Comparison of ENCODE assay signal across 22 cellular contexts in the genomic region with DNA sequence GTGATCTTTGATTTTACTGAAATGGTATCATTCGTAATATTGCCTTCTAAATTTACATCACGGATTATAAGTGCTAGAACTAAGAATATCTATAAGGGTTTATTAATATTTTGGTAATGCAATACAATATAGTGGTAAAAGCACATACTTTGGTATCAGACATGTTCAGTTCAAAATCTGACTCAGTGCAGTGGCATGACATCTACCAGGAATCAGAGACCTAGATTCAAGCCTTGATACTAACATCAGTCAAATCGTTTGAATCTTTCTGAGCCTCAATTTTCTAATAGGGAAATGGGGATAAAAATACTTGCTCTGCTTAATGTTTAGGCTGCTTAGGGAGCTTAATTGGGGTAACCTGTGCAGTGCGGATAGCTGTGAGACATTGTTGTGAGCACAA.
A peak's percentile ranks its signal among the peaks of the same experiment; 100 is the strongest.
DNase-seq lines count a peak whose midpoint lies in the region; ATAC-seq, FAIRE-seq and TF ChIP-seq lines count a peak whose summit lies in the region.
"Had no signal": no experiment of that assay in that cellular context is flagged by ENCODE, and none has a peak within 500 bp of the region (broad histone marks: within the 10 kb centered on the region; RNA-seq: fewer than 3 reads in every experiment).

No MANE protein-coding gene starts in this region.

- H3K9me3 ChIP-seq in adipocyte (ENCODE audit: control insufficient read depth, low read length): peaks cover 2% of the 10 kb centered on the region
- H3K9me3 ChIP-seq: SJSA1 had no signal

- no peaks in the 10 kb centered on the region for H3K9me3 Mint-ChIP-seq in type B pancreatic cell
- H3K9me3 Mint-ChIP-seq in stimulated activated memory B cell treated with anti-CD40 and anti-IgM and Interleukin-4, amounts not matched to agents 10 μg/mL and 1 μg/mL and 100 μg/mL, for 72 hours: peaks cover 9% of the 10 kb centered on the region

- no peak overlapping the region for H3K9ac ChIP-seq in adipocyte (ENCODE audit: low read length)

- intact Hi-C loops in posterior cingulate gyrus (cut with DNase I): no loop called here

- no peak overlapping the region for H3K4me3 Mint-ChIP-seq in type B pancreatic cell
- H3K4me3 Mint-ChIP-seq in stimulated activated memory B cell treated with anti-CD40 and anti-IgM and Interleukin-4, amounts not matched to agents 10 μg/mL and 1 μg/mL and 100 μg/mL, for 72 hours: no peak overlapping the region
- H3K4me3 Mint-ChIP-seq: CD4-positive, CD25-positive, alpha-beta regulatory T cell had no signal

- no peaks in the 10 kb centered on the region for H3K27me3 ChIP-seq in adipocyte (replicated peaks; ENCODE audit: control insufficient read depth, insufficient read depth, low read length)
- H3K27me3 ChIP-seq: SJSA1 had no signal

- ATAC-seq in GM18505 (IDR thresholded peaks at IDR 0.05; ENCODE audit: unreplicated experiment): no peak
- ATAC-seq in stimulated activated memory B cell treated with anti-CD40 and anti-IgM and Interleukin-4, amounts not matched to agents 10 μg/mL and 1 μg/mL and 100 μg/mL, for 72 hours: no peak
- ATAC-seq: HepG2, K562 had no signal

- DNase-seq in AG10803 (ENCODE audit: low read depth): peak; percentile 12
- DNase-seq in H54 (ENCODE audit: insufficient read length, low spot score): no peak
- DNase-seq in adipocyte (ENCODE audit: low read depth): peak; percentile 12
- peak; percentile 7 to 36 for DNase-seq in foreskin fibroblast
- DNase-seq in posterior cingulate gyrus: no peak
- DNase-seq in type B pancreatic cell (ENCODE audit: extremely low spot score, unreplicated experiment): no peak
- DNase-seq: 8988T; ACHN; CD4-positive, CD25-positive, alpha-beta regulatory T cell; DMS153; DND-41; Kasumi-1; MM.1S; NCI-H2029 treated with DMSO at 0.1 percent for 48 hours; NCI-H526 treated with DMSO at 0.1 percent for 48 hours; PC-9; Right ventricle myocardium superior had no signal

- TF ChIP-seq POLR2A in H54 (IDR thresholded peaks at IDR 0.05; ENCODE audit: low read depth, low read length) (no peak), GM18505 (IDR thresholded peaks at IDR 0.05; ENCODE audit: borderline replicate concordance, extremely low read depth, insufficient read depth, insufficient read length) (no peak)

- H3K4me3 ChIP-seq in AG10803 (ENCODE audit: low read length) (no peak overlapping the region), adipocyte (ENCODE audit: low read length) (no peak overlapping the region), foreskin fibroblast (ENCODE audit: low read depth in 1 of 2, low read length in 2 of 2) (no peak overlapping the region)
- H3K4me3 ChIP-seq: K562, PC-9, SJSA1 had no signal

- TF ChIP-seq CTCF in AG10803 (conservative IDR thresholded peaks at IDR 0.05; ENCODE audit: low read length) (no peak), foreskin fibroblast (IDR thresholded peaks at IDR 0.05; ENCODE audit: low read depth, low read length) (no peak), type B pancreatic cell (conservative IDR thresholded peaks at IDR 0.05) (no peak)

- no peak overlapping the region for H3K27ac Mint-ChIP-seq in type B pancreatic cell
- H3K27ac Mint-ChIP-seq in stimulated activated memory B cell treated with anti-CD40 and anti-IgM and Interleukin-4, amounts not matched to agents 10 μg/mL and 1 μg/mL and 100 μg/mL, for 72 hours: no peak overlapping the region
- H3K27ac Mint-ChIP-seq: CD4-positive, CD25-positive, alpha-beta regulatory T cell had no signal

- H3K36me3 Mint-ChIP-seq in type B pancreatic cell: no peaks in the 10 kb centered on the region
- H3K36me3 Mint-ChIP-seq in stimulated activated memory B cell treated with anti-CD40 and anti-IgM and Interleukin-4, amounts not matched to agents 10 μg/mL and 1 μg/mL and 100 μg/mL, for 72 hours: no peaks in the 10 kb centered on the region
- H3K36me3 Mint-ChIP-seq: CD4-positive, CD25-positive, alpha-beta regulatory T cell had no signal

- no peaks in the 10 kb centered on the region for H3K4me1 ChIP-seq in adipocyte (ENCODE audit: control insufficient read depth, insufficient read depth, low read length)
- H3K4me1 ChIP-seq: SJSA1 had no signal

- FAIRE-seq in H54 (lab: Jason Lieb, UNC): peak; percentile 83
- FAIRE-seq: HepG2, K562 had no signal

- no peaks in the 10 kb centered on the region for H3K36me3 ChIP-seq in adipocyte (ENCODE audit: control insufficient read depth, insufficient read depth, low read length, severe bottlenecking)
- H3K36me3 ChIP-seq: SJSA1 had no signal

- no peaks in the 10 kb centered on the region for H3K4me1 Mint-ChIP-seq in type B pancreatic cell (ENCODE audit: unreplicated experiment)
- no peaks in the 10 kb centered on the region for H3K4me1 Mint-ChIP-seq in stimulated activated memory B cell treated with anti-CD40 and anti-IgM and Interleukin-4, amounts not matched to agents 10 μg/mL and 1 μg/mL and 100 μg/mL, for 72 hours
- H3K4me1 Mint-ChIP-seq: CD4-positive, CD25-positive, alpha-beta regulatory T cell had no signal

- H3K27me3 Mint-ChIP-seq in type B pancreatic cell: peaks cover 13% of the 10 kb centered on the region
- no peaks in the 10 kb centered on the region for H3K27me3 Mint-ChIP-seq in stimulated activated memory B cell treated with anti-CD40 and anti-IgM and Interleukin-4, amounts not matched to agents 10 μg/mL and 1 μg/mL and 100 μg/mL, for 72 hours
- H3K27me3 Mint-ChIP-seq: CD4-positive, CD25-positive, alpha-beta regulatory T cell had no signal

Comparison
In these comparisons a context has a peak if more than half of its experiments do, and no peak if none do; other contexts are left out.
1. DNase-seq: peak in AG10803 (single experiment), adipocyte (single experiment) and foreskin fibroblast (2 of 2); none in H54 (single experiment), posterior cingulate gyrus (0 of 10) and type B pancreatic cell (single experiment).